8 cellular contexts compared by ENCODE assay signal in genomic region chr19:57664269-57665127, GRCh38. TPM values are rescaled to one million over a fixed set of nuclear protein-coding genes. Genes with fewer than 3 reads are reported as not detected.
DNase-seq lines count a peak whose midpoint lies in the region; ATAC-seq and TF ChIP-seq lines count a peak whose summit lies in the region.

No MANE protein-coding gene starts in this region.

- DNase-seq in activated CD4-positive, alpha-beta T cell treated with anti-CD3 and anti-CD28 coated beads, Interleukin-2, amount 10 ng/mL, durations not matched to agents 7 days and 5 days: no peak
- DNase-seq in activated CD4-positive, alpha-beta T cell treated with anti-CD3 and anti-CD28 coated beads for 4 hours: no peak
- DNase-seq in NCI-H748 (lab: John Stamatoyannopoulos, UW; ENCODE audit: unreplicated experiment): peak; percentile 86
- no peak for DNase-seq in central memory CD8-positive, alpha-beta T cell (ENCODE audit: low spot score in 2 of 2)
- peak; percentile 76 for DNase-seq in iPS-NIHi7 (ENCODE audit: extremely low spot score)
- peak; percentile 75 for DNase-seq in sigmoid colon

- no peaks in the 10 kb centered on the region for H3K36me3 ChIP-seq in sigmoid colon

- H3K27ac ChIP-seq in sigmoid colon: peak overlapping the region; percentile 78 to 88 (median 86)

- H3K4me1 Mint-ChIP-seq in activated CD4-positive, alpha-beta T cell treated with anti-CD3 and anti-CD28 coated beads, Interleukin-2, amount 10 ng/mL, durations not matched to agents 7 days and 5 days: peaks cover 4% of the 10 kb centered on the region
- H3K4me1 Mint-ChIP-seq in central memory CD8-positive, alpha-beta T cell: peaks cover 6% of the 10 kb centered on the region

- peaks cover 10% of the 10 kb centered on the region for H3K9me3 Mint-ChIP-seq in activated CD4-positive, alpha-beta T cell treated with anti-CD3 and anti-CD28 coated beads, Interleukin-2, amount 10 ng/mL, durations not matched to agents 7 days and 5 days
- H3K9me3 Mint-ChIP-seq in central memory CD8-positive, alpha-beta T cell: no peaks in the 10 kb centered on the region

- H3K4me3 ChIP-seq in sigmoid colon: peak overlapping the region; percentile 41 to 77 (median 62)

- no peaks in the 10 kb centered on the region for H3K9me3 ChIP-seq in sigmoid colon

- H3K27me3 Mint-ChIP-seq in activated CD4-positive, alpha-beta T cell treated with anti-CD3 and anti-CD28 coated beads, Interleukin-2, amount 10 ng/mL, durations not matched to agents 7 days and 5 days: peaks cover 22% of the 10 kb centered on the region
- peaks cover 75% of the 10 kb centered on the region for H3K27me3 Mint-ChIP-seq in central memory CD8-positive, alpha-beta T cell

- H3K27ac Mint-ChIP-seq in activated CD4-positive, alpha-beta T cell treated with anti-CD3 and anti-CD28 coated beads, Interleukin-2, amount 10 ng/mL, durations not matched to agents 7 days and 5 days: no peak overlapping the region
- H3K27ac Mint-ChIP-seq in central memory CD8-positive, alpha-beta T cell (ENCODE audit: low read depth): no peak overlapping the region

- H3K4me1 ChIP-seq in sigmoid colon: peaks cover 0 to 13% (median 6%) of the 10 kb centered on the region in 4 donors

- peaks cover 0 to 7% (median 0%) of the 10 kb centered on the region in 3 donors for H3K27me3 ChIP-seq in sigmoid colon

- no peak for TF ChIP-seq CTCF in sigmoid colon (IDR thresholded peaks at IDR 0.05)

- TF ChIP-seq POLR2A in sigmoid colon (IDR thresholded peaks at IDR 0.05): no peak

- no peak for ATAC-seq in central memory CD8-positive, alpha-beta T cell (replicated peaks; ENCODE audit: extremely low read depth, poor library complexity, severe bottlenecking)
- ATAC-seq in HG02938 (IDR thresholded peaks at IDR 0.05; ENCODE audit: unreplicated experiment): no peak
- no peak for ATAC-seq in GM21619 (IDR thresholded peaks at IDR 0.05; ENCODE audit: unreplicated experiment)

- CTCF ChIA-PET in activated CD4-positive, alpha-beta T cell treated with anti-CD3 and anti-CD28 coated beads, Interleukin-2, amount 10 ng/mL, durations not matched to agents 7 days and 5 days (lab: Charles Lee): interaction anchor here (1.7 to 2.0 kb wide), 2 partner anchors 10 to 22 kb away, joined by 3 to 6 read pairs; no protein-coding TSS in a partner anchor

- no peak for TF ChIP-seq EP300 in sigmoid colon (IDR thresholded peaks at IDR 0.05)

- POLR2A ChIA-PET in activated CD4-positive, alpha-beta T cell treated with anti-CD3 and anti-CD28 coated beads, Interleukin-2, amount 10 ng/mL, durations not matched to agents 7 days and 5 days (lab: Charles Lee): no interaction called here

- H3K4me3 Mint-ChIP-seq in activated CD4-positive, alpha-beta T cell treated with anti-CD3 and anti-CD28 coated beads, Interleukin-2, amount 10 ng/mL, durations not matched to agents 7 days and 5 days: peak overlapping the region; percentile 74
- H3K4me3 Mint-ChIP-seq in central memory CD8-positive, alpha-beta T cell: peak overlapping the region; percentile 77

- H3K36me3 Mint-ChIP-seq in activated CD4-positive, alpha-beta T cell treated with anti-CD3 and anti-CD28 coated beads, Interleukin-2, amount 10 ng/mL, durations not matched to agents 7 days and 5 days (ENCODE audit: low read depth): no peaks in the 10 kb centered on the region
- peaks cover 2% of the 10 kb centered on the region for H3K36me3 Mint-ChIP-seq in central memory CD8-positive, alpha-beta T cell (ENCODE audit: insufficient read depth)

- intact Hi-C loops in sigmoid colon (cut with DNase I): no loop called here

- WGBS in sigmoid colon, 2 donors: 4% methylated on average over 64 of the region's 64 CpGs

RNA-seq across cellular contexts. Expression of gene ZSCAN4, which starts 4.2 kb away (rescaled TPM):
- total RNA-seq in activated CD4-positive, alpha-beta T cell treated with anti-CD3 and anti-CD28 coated beads, Interleukin-2, amount 10 ng/mL, durations not matched to agents 7 days and 5 days: not detected
- under 1 TPM in 1 of 4 donors, not detected in 3; 0.36 TPM for total RNA-seq in sigmoid colon
- polyA plus RNA-seq in sigmoid colon: not detected

RNA-seq across cellular contexts. Expression of gene ZNF551, which starts 17.3 kb away (rescaled TPM):
- total RNA-seq in activated CD4-positive, alpha-beta T cell treated with anti-CD3 and anti-CD28 coated beads, Interleukin-2, amount 10 ng/mL, durations not matched to agents 7 days and 5 days: 10 to 100 TPM; 13.4 to 16.2 TPM
- 10 to 100 TPM in 1 of 4 donors, 1 to 10 TPM in 3; 4.2 to 10.7 (median 6.6) TPM for total RNA-seq in sigmoid colon
- 1 to 10 TPM in 1 of 3 donors, under 1 TPM in 2; 0.60 to 4.1 (median 0.92) TPM for polyA plus RNA-seq in sigmoid colon

RNA-seq across cellular contexts. Expression of gene ZNF211, which starts 31.5 kb away (rescaled TPM):
- 10 to 100 TPM; 16.5 to 17.9 TPM for total RNA-seq in activated CD4-positive, alpha-beta T cell treated with anti-CD3 and anti-CD28 coated beads, Interleukin-2, amount 10 ng/mL, durations not matched to agents 7 days and 5 days
- total RNA-seq in sigmoid colon: 10 to 100 TPM; 11.8 to 14.4 (median 12.6) TPM
- polyA plus RNA-seq in sigmoid colon: 1 to 10 TPM; 1.8 to 6.5 (median 3.0) TPM

RNA-seq across cellular contexts. Expression of gene ZNF154, which starts 44.5 kb away (rescaled TPM):
- total RNA-seq in activated CD4-positive, alpha-beta T cell treated with anti-CD3 and anti-CD28 coated beads, Interleukin-2, amount 10 ng/mL, durations not matched to agents 7 days and 5 days: 1 to 10 TPM; 5.0 to 5.8 TPM
- 1 to 10 TPM; 6.1 to 8.4 (median 7.7) TPM for total RNA-seq in sigmoid colon
- 1 to 10 TPM in 1 of 3 donors, under 1 TPM in 1, not detected in 1; under 0.01 to 3.5 TPM for polyA plus RNA-seq in sigmoid colon

RNA-seq across cellular contexts. Expression of gene ZNF134, which starts 50.5 kb away (rescaled TPM):
- total RNA-seq in activated CD4-positive, alpha-beta T cell treated with anti-CD3 and anti-CD28 coated beads, Interleukin-2, amount 10 ng/mL, durations not matched to agents 7 days and 5 days: 10 to 100 TPM; 13.7 to 15.4 TPM
- total RNA-seq in sigmoid colon: 10 to 100 TPM; 10.8 to 23.2 (median 17.0) TPM
- polyA plus RNA-seq in sigmoid colon: 1 to 10 TPM in 2 of 3 donors, under 1 TPM in 1; 0.92 to 6.5 (median 4.2) TPM

Comparison
In these comparisons a context has a peak if more than half of its experiments do, and no peak if none do; other contexts are left out.
1. DNase-seq: peak in NCI-H748 (single experiment), iPS-NIHi7 (single experiment) and sigmoid colon (single experiment); none in activated CD4-positive, alpha-beta T cell treated with anti-CD3 and anti-CD28 coated beads, Interleukin-2, amount 10 ng/mL, durations not matched to agents 7 days and 5 days (single experiment), activated CD4-positive, alpha-beta T cell treated with anti-CD3 and anti-CD28 coated beads for 4 hours (0 of 2) and central memory CD8-positive, alpha-beta T cell (0 of 2).